14 cellular contexts compared by ENCODE assay signal in the genomic region with DNA sequence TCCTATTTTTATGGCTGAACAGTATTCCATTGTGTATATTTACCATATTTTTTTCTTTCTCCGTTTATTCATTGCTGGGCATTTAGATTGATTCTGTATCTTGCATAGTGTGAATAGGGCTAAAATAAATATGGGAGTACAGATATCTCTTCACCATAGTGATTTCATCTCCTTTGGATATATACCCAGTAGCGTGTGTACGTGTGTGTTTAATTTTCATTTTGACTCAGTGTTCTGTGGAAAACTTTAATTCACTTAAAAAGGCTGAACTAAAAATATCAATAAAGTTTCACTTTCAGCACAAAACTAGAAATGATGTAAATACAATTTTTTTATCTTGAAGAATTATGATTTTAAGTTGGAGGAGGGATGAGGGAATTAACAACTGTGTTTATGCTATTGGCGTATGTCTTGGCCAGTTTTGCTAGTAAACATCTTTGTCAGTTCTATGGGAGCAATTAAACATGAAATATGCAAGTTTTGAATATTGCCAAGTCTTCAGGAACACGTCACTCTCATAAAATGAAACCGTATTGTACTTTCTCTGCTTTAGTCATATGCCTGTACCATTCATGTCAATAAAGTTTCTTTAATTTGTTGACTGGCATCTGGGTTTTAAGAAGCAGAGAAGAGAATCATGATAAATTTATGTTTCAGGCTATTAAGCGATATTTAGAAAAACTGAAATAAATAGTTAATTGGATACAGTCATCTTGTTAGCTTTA.
DNase-seq lines count a peak whose midpoint lies in the region; ATAC-seq and TF ChIP-seq lines count a peak whose summit lies in the region.
"Had no signal": no experiment of that assay in that cellular context is flagged by ENCODE, and none has a peak within 500 bp of the region (broad histone marks: within the 10 kb centered on the region; RNA-seq: fewer than 3 reads in every experiment).

No MANE protein-coding gene starts in this region.

- ATAC-seq in activated T-cell treated with anti-CD3 and anti-CD28 coated beads, Interleukin-2, amount 50 U/mL, for 4 hours, result peak; percentile 87 to 93
- ATAC-seq in thoracic aorta (ENCODE audit: insufficient number of reproducible peaks, low FRiP score, low read depth), result no peak

- H3K36me3 Mint-ChIP-seq in activated T-cell treated with anti-CD3 and anti-CD28 coated beads, Interleukin-2, amount 50 U/mL, for 4 hours (ENCODE audit: insufficient read depth), result no peaks in the 10 kb centered on the region
- peaks cover 15% of the 10 kb centered on the region for H3K36me3 Mint-ChIP-seq in T-helper 2 cell treated with Interferon-gamma antibody and Interleukin-4, amounts not matched to agents 5 μg/mL and 100 μg/mL, for 36 hours (ENCODE audit: low read depth)

- H3K4me2 ChIP-seq in fibroblast of lung (ENCODE audit: extremely low read depth, insufficient read depth, low read length), result peak overlapping the region; percentile 82

- no peak for DNase-seq in activated T-cell treated with anti-CD3 and anti-CD28 coated beads, Interleukin-2, amount 50 U/mL, for 4 hours
- no peak for DNase-seq in activated T-cell treated with anti-CD3 and anti-CD28 coated beads, Interleukin-2, amount 50 U/mL, for 48 hours
- DNase-seq in T-helper 2 cell treated with Interferon-gamma antibody and Interleukin-4, amounts not matched to agents 5 μg/mL and 100 μg/mL, for 36 hours (ENCODE audit: low spot score), result no peak
- DNase-seq in fibroblast of lung (ENCODE audit: low read depth in 2 of 2) (peak; percentile 6 to 87), thoracic aorta (ENCODE audit: low spot score) (no peak), DMS114 treated with DMSO at 0.1 percent for 48 hours (lab: John Stamatoyannopoulos, UW; ENCODE audit: unreplicated experiment) (no peak), NCI-H1105 (lab: John Stamatoyannopoulos, UW) (no peak), NCI-H2029 treated with DMSO at 0.1 percent for 48 hours (lab: John Stamatoyannopoulos, UW) (no peak)
- DNase-seq: AML-193, midbrain, NCI-H1092, NCI-H524 treated with DMSO at 0.1 percent for 48 hours, SJCRH30, testis had no signal

- TF ChIP-seq CTCF in fibroblast of lung (conservative IDR thresholded peaks at IDR 0.05 in 1 of 2, IDR thresholded peaks at IDR 0.05 in 1 of 2; ENCODE audit: low read depth in 1 of 2, low read length in 2 of 2) (no peak), thoracic aorta (IDR thresholded peaks at IDR 0.05) (no peak)

- peak overlapping the region; percentile 90 for H3K27ac Mint-ChIP-seq in T-helper 2 cell treated with Interferon-gamma antibody and Interleukin-4, amounts not matched to agents 5 μg/mL and 100 μg/mL, for 36 hours

- H3K27ac ChIP-seq in fibroblast of lung (ENCODE audit: insufficient read depth, low read length) (no peak overlapping the region), thoracic aorta (no peak overlapping the region)
- H3K27ac ChIP-seq: SJCRH30, testis had no signal

- peaks cover 31% of the 10 kb centered on the region for H3K4me1 Mint-ChIP-seq in activated T-cell treated with anti-CD3 and anti-CD28 coated beads, Interleukin-2, amount 50 U/mL, for 4 hours (ENCODE audit: low read depth)
- H3K4me1 Mint-ChIP-seq in T-helper 2 cell treated with Interferon-gamma antibody and Interleukin-4, amounts not matched to agents 5 μg/mL and 100 μg/mL, for 36 hours (ENCODE audit: low read depth), result peaks cover 60% of the 10 kb centered on the region

- H3K79me2 ChIP-seq in fibroblast of lung (ENCODE audit: control insufficient read depth, insufficient read depth, low read length), result no peaks in the 10 kb centered on the region

- peak overlapping the region; percentile 7 for H2AFZ ChIP-seq in fibroblast of lung (ENCODE audit: low read length)

- no peaks in the 10 kb centered on the region for H3K9me3 Mint-ChIP-seq in activated T-cell treated with anti-CD3 and anti-CD28 coated beads, Interleukin-2, amount 50 U/mL, for 4 hours
- H3K9me3 Mint-ChIP-seq in T-helper 2 cell treated with Interferon-gamma antibody and Interleukin-4, amounts not matched to agents 5 μg/mL and 100 μg/mL, for 36 hours, result no peaks in the 10 kb centered on the region

- no peaks in the 10 kb centered on the region for H3K9me3 ChIP-seq in fibroblast of lung (ENCODE audit: control insufficient read depth, insufficient read depth, low read depth, low read length)
- H3K9me3 ChIP-seq in thoracic aorta, result no peaks in the 10 kb centered on the region
- H3K9me3 ChIP-seq: SJCRH30, testis had no signal

- H3K27me3 ChIP-seq in fibroblast of lung (ENCODE audit: control insufficient read depth, insufficient read depth, low read length) (no peaks in the 10 kb centered on the region), thoracic aorta (replicated peaks; ENCODE audit: insufficient read depth) (no peaks in the 10 kb centered on the region)
- H3K27me3 ChIP-seq: SJCRH30, testis had no signal

- H3K4me3 Mint-ChIP-seq in activated T-cell treated with anti-CD3 and anti-CD28 coated beads, Interleukin-2, amount 50 U/mL, for 4 hours, result peak overlapping the region; percentile 55
- peak overlapping the region; percentile 63 for H3K4me3 Mint-ChIP-seq in T-helper 2 cell treated with Interferon-gamma antibody and Interleukin-4, amounts not matched to agents 5 μg/mL and 100 μg/mL, for 36 hours

- no peaks in the 10 kb centered on the region for H3K36me3 ChIP-seq in fibroblast of lung (ENCODE audit: control insufficient read depth, insufficient read depth, low read length)
- no peaks in the 10 kb centered on the region for H3K36me3 ChIP-seq in thoracic aorta
- H3K36me3 ChIP-seq: SJCRH30 had no signal

- H4K20me1 ChIP-seq in fibroblast of lung (ENCODE audit: control insufficient read depth, extremely low read depth, insufficient read depth, low read length), result no peaks in the 10 kb centered on the region

- no peak overlapping the region for H3K9ac ChIP-seq in fibroblast of lung (ENCODE audit: insufficient read depth, low read length)

- no peaks in the 10 kb centered on the region for H3K27me3 Mint-ChIP-seq in activated T-cell treated with anti-CD3 and anti-CD28 coated beads, Interleukin-2, amount 50 U/mL, for 4 hours (ENCODE audit: low read depth)
- H3K27me3 Mint-ChIP-seq in T-helper 2 cell treated with Interferon-gamma antibody and Interleukin-4, amounts not matched to agents 5 μg/mL and 100 μg/mL, for 36 hours (ENCODE audit: low read depth), result no peaks in the 10 kb centered on the region

- H3K4me3 ChIP-seq in fibroblast of lung (replicated peaks in 1 of 4; ENCODE audit: control extremely low read depth in 1 of 4, insufficient read depth in 1 of 4, low read depth in 3 of 4, low read length in 4 of 4) (peak overlapping the region in 2 of 4 experiments; percentile 27 to 42), thoracic aorta (peak overlapping the region; percentile 33)
- H3K4me3 ChIP-seq: SJCRH30, testis had no signal

- no peaks in the 10 kb centered on the region for H3K4me1 ChIP-seq in fibroblast of lung (ENCODE audit: control insufficient read depth, extremely low read depth, insufficient read depth, low read length)
- peaks cover 0 to 11% of the 10 kb centered on the region in 2 donors for H3K4me1 ChIP-seq in thoracic aorta (ENCODE audit: control insufficient read depth in 1 of 2, low read depth in 2 of 2)
- H3K4me1 ChIP-seq: SJCRH30, testis had no signal

Comparison
In these comparisons a context has a peak if more than half of its experiments do, and no peak if none do; other contexts are left out.
1. DNase-seq: peak in fibroblast of lung (2 of 2); none in activated T-cell treated with anti-CD3 and anti-CD28 coated beads, Interleukin-2, amount 50 U/mL, for 4 hours (single experiment), activated T-cell treated with anti-CD3 and anti-CD28 coated beads, Interleukin-2, amount 50 U/mL, for 48 hours (0 of 2), T-helper 2 cell treated with Interferon-gamma antibody and Interleukin-4, amounts not matched to agents 5 μg/mL and 100 μg/mL, for 36 hours (single experiment), thoracic aorta (single experiment), DMS114 treated with DMSO at 0.1 percent for 48 hours (single experiment), NCI-H1105 (single experiment) and NCI-H2029 treated with DMSO at 0.1 percent for 48 hours (single experiment).